26 cellular contexts compared by ENCODE assay signal in the genomic region with DNA sequence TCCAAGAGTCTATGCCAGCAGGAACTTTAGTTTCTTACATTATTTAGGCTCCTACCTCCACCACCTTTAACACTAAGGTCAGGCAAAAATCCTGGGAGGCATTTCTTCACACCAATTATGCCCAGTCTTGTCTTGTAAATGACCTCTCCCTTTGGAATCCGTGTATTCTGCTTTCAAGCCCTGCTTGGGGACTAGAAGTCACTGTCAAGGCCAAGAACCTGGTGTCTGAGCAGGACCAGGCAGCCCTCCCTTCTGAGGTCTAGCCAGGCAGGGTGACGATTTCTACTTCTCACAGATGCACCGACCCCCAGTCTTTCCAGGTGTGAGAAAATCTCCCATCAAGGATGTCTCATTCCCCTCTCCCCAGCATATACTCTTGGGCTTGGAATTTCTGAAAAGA.
"Had no signal": no experiment of that assay in that cellular context is flagged by ENCODE, and none has a peak within 500 bp of the region (broad histone marks: within the 10 kb centered on the region; RNA-seq: fewer than 3 reads in every experiment).

No MANE protein-coding gene starts in this region.

- H3K9me3 ChIP-seq: adrenal gland, breast epithelium, Peyer's patch, SJCRH30, SK-N-SH had no signal

- ATAC-seq: activated CD8-positive, alpha-beta T cell treated with anti-CD3 and anti-CD28 coated beads, Interleukin-2, amount 10 ng/mL, durations not matched to agents 7 days and 5 days had no signal

- H3K4me3 Mint-ChIP-seq: activated CD8-positive, alpha-beta T cell treated with anti-CD3 and anti-CD28 coated beads, Interleukin-2, amount 10 ng/mL, durations not matched to agents 7 days and 5 days; activated naive CD8-positive, alpha-beta T cell treated with anti-CD3 and anti-CD28 coated beads, Interleukin-2, amount 10 ng/mL, durations not matched to agents 7 days and 5 days had no signal

- H3K27me3 ChIP-seq: adrenal gland, breast epithelium, Peyer's patch, SJCRH30 had no signal

- H3K4me1 ChIP-seq: adrenal gland, breast epithelium, Peyer's patch had no signal

- H3K36me3 ChIP-seq: adrenal gland, breast epithelium, Peyer's patch, SJCRH30 had no signal

- H3K27ac ChIP-seq: adrenal gland, breast epithelium, KMS-11, Peyer's patch, RWPE1, SJCRH30 had no signal

- H3K9me3 Mint-ChIP-seq: activated naive CD8-positive, alpha-beta T cell treated with anti-CD3 and anti-CD28 coated beads, Interleukin-2, amount 10 ng/mL, durations not matched to agents 7 days and 5 days had no signal

- DNase-seq: activated CD4-positive, alpha-beta T cell treated with anti-CD3 and anti-CD28 coated beads for 48 hours; activated CD4-positive, alpha-beta T cell treated with anti-CD3 and anti-CD28 coated beads, Interleukin-2, amount 50 U/mL, for 4 hours; activated CD4-positive, CD25-positive, alpha-beta regulatory T cell treated with anti-CD3 and anti-CD28 coated beads, Interleukin-2, amount 50 U/mL, for 72 hours; activated CD8-positive, alpha-beta memory T cell treated with anti-CD3 and anti-CD28 coated beads, Interleukin-2, amount 50 U/mL, for 48 hours; activated CD8-positive, alpha-beta T cell treated with anti-CD3 and anti-CD28 coated beads, Interleukin-2, amount 10 ng/mL, durations not matched to agents 7 days and 5 days; activated naive CD4-positive, alpha-beta T cell treated with anti-CD3 and anti-CD28 coated beads, Interleukin-2, amount 50 U/mL, for 16 hours; activated naive CD8-positive, alpha-beta T cell treated with anti-CD3 and anti-CD28 coated beads, Interleukin-2, amount 10 ng/mL, durations not matched to agents 7 days and 5 days; activated T-cell treated with anti-CD3 and anti-CD28 coated beads, Interleukin-2, amount 50 U/mL, for 1 hour; adrenal gland; anterior cingulate cortex; NCI-H1092 treated with DMSO at 0.1 percent for 48 hours; NCI-H1417 treated with DMSO at 0.1 percent for 48 hours; NCI-H1694 treated with DMSO at 0.1 percent for 48 hours; NCI-H2029 treated with DMSO at 0.1 percent for 48 hours; NCI-H345; NCI-H510A; NCI-H69; NK-92 treated with Interleukin-12 subunit alpha and Interleukin-12 subunit beta, amount 100 ng/mL, for 24 hours; Peyer's patch; Right ventricle myocardium superior; SJCRH30; SK-N-SH; T-helper 1 cell had no signal

- H3K27me3 Mint-ChIP-seq: activated naive CD8-positive, alpha-beta T cell treated with anti-CD3 and anti-CD28 coated beads, Interleukin-2, amount 10 ng/mL, durations not matched to agents 7 days and 5 days had no signal

- H3K27ac Mint-ChIP-seq: activated CD8-positive, alpha-beta T cell treated with anti-CD3 and anti-CD28 coated beads, Interleukin-2, amount 10 ng/mL, durations not matched to agents 7 days and 5 days; activated naive CD8-positive, alpha-beta T cell treated with anti-CD3 and anti-CD28 coated beads, Interleukin-2, amount 10 ng/mL, durations not matched to agents 7 days and 5 days had no signal

- H3K4me2 ChIP-seq: KMS-11, SK-N-SH had no signal

- H3K9me2 ChIP-seq: SK-N-SH had no signal

- H3K4me3 ChIP-seq: adrenal gland, breast epithelium, Peyer's patch, SJCRH30 had no signal

- H3K9ac ChIP-seq: KMS-11, SK-N-SH had no signal

- H3K36me3 Mint-ChIP-seq: activated naive CD8-positive, alpha-beta T cell treated with anti-CD3 and anti-CD28 coated beads, Interleukin-2, amount 10 ng/mL, durations not matched to agents 7 days and 5 days had no signal
